ENCODE assay signal across 33 cellular contexts in the genomic region with DNA sequence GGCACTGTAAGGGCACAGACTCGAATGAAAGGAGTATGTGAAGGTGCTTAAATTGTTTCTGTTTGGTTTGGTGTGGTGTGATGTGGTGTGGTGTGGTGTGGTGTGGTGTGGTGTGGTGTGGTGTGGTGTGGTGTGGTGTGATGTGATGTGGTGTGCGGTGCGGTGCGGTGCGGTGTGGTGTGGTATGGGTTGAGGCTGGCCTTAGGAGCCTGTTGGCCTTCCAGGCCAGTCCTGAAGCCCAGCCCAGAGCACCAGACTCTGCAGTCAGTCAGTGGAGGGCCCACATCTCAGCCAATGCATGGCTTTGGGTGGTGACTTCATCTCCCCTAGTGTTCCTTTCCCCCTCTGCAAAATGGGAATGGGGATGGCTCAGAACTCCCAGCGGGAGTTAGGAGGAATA.
DNase-seq lines count a peak whose midpoint lies in the region; FAIRE-seq and TF ChIP-seq lines count a peak whose summit lies in the region.
"Had no signal": no experiment of that assay in that cellular context is flagged by ENCODE, and none has a peak within 500 bp of the region (broad histone marks: within the 10 kb centered on the region; RNA-seq: fewer than 3 reads in every experiment).

No MANE protein-coding gene starts in this region.

- H4K8ac ChIP-seq in neuronal stem cell (ENCODE audit: low read depth, low read length) = no peak overlapping the region

- no peak overlapping the region for H2BK120ac ChIP-seq in neuronal stem cell (ENCODE audit: low read depth, low read length)

- no peak overlapping the region for H2BK5ac ChIP-seq in neuronal stem cell (ENCODE audit: low read length)

- H3K9me3 ChIP-seq in neuronal stem cell (replicated peaks in 1 of 2; ENCODE audit: control insufficient read depth in 2 of 2, insufficient read depth in 1 of 2, low read depth in 1 of 2, low read length in 2 of 2) = no peaks in the 10 kb centered on the region
- H3K9me3 ChIP-seq: A549; BE2C; BLaER1; BLaER1 treated with 17β-estradiol and CSF1 and Interleukin-3, amounts not matched to agents 10 nM and 100 nM; Caco-2 had no signal

- no peaks in the 10 kb centered on the region for H3K79me1 ChIP-seq in neuronal stem cell (ENCODE audit: low read depth, low read length)

- no peak overlapping the region for H3K4me3 ChIP-seq in neuronal stem cell (ENCODE audit: low read length in 2 of 2)
- H3K4me3 ChIP-seq: A549; BLaER1; BLaER1 treated with 17β-estradiol and CSF1 and Interleukin-3, amounts not matched to agents 10 nM and 100 nM had no signal

- H3K27ac ChIP-seq in neuronal stem cell (replicated peaks; ENCODE audit: low read length) = no peak overlapping the region
- H3K27ac ChIP-seq: 22Rv1; A549; BLaER1; BLaER1 treated with 17β-estradiol and CSF1 and Interleukin-3, amounts not matched to agents 10 nM and 100 nM; C4-2B had no signal

- H3K14ac ChIP-seq in neuronal stem cell (ENCODE audit: low read length) = no peak overlapping the region

- FAIRE-seq in GM12892 (lab: Jason Lieb, UNC) = no peak
- FAIRE-seq: A204.1, A549, D721Med had no signal

- no peak overlapping the region for H3K18ac ChIP-seq in neuronal stem cell (ENCODE audit: low read length)

- H3K27me3 Mint-ChIP-seq in chondrocyte (ENCODE audit: low read depth) = no peaks in the 10 kb centered on the region

- H3K27me3 ChIP-seq in neuronal stem cell (ENCODE audit: control insufficient read depth in 3 of 3, insufficient read depth in 3 of 3, low read depth in 1 of 3, low read length in 3 of 3) = no peaks in the 10 kb centered on the region
- H3K27me3 ChIP-seq: BLaER1; BLaER1 treated with 17β-estradiol and CSF1 and Interleukin-3, amounts not matched to agents 10 nM and 100 nM had no signal

- no peak overlapping the region for H3K4me2 ChIP-seq in neuronal stem cell (ENCODE audit: insufficient read depth, low read length, poor library complexity, severe bottlenecking)
- H3K4me2 ChIP-seq: A549; BLaER1; BLaER1 treated with 17β-estradiol and CSF1 and Interleukin-3, amounts not matched to agents 10 nM and 100 nM had no signal

- TF ChIP-seq CTCF in chondrocyte (IDR thresholded peaks at IDR 0.05) = no peak

- WGBS in neuronal stem cell (ENCODE audit: extremely low coverage in 2 of 2, insufficient read length in 2 of 2, insufficient replicate concordance in 1 of 2), 2 donors = no CpG with 5 or more reads among the region's 6 CpGs

- H3K23ac ChIP-seq in neuronal stem cell (ENCODE audit: low read depth, low read length, poor library complexity) = peak overlapping the region; percentile 20

- no peaks in the 10 kb centered on the region for H3K4me1 ChIP-seq in neuronal stem cell (ENCODE audit: control insufficient read depth in 2 of 2, insufficient read depth in 1 of 2, low read depth in 1 of 2, low read length in 2 of 2)
- H3K4me1 ChIP-seq: A549; BE2C; BLaER1; BLaER1 treated with 17β-estradiol and CSF1 and Interleukin-3, amounts not matched to agents 10 nM and 100 nM; Caco-2 had no signal

- H2BK12ac ChIP-seq in neuronal stem cell (ENCODE audit: low read length) = no peak overlapping the region

- H3K36me3 ChIP-seq in neuronal stem cell (replicated peaks in 1 of 2; ENCODE audit: control insufficient read depth in 2 of 2, insufficient read depth in 2 of 2, low read length in 2 of 2) = no peaks in the 10 kb centered on the region
- H3K36me3 ChIP-seq: BE2C; BLaER1; BLaER1 treated with 17β-estradiol and CSF1 and Interleukin-3, amounts not matched to agents 10 nM and 100 nM had no signal

- H2AFZ ChIP-seq in neuronal stem cell (ENCODE audit: low read length) = no peak overlapping the region

- no peak overlapping the region for H3K4ac ChIP-seq in neuronal stem cell (ENCODE audit: low read length)

- no peak for TF ChIP-seq POLR2A in GM12892 (IDR thresholded peaks at IDR 0.05; ENCODE audit: low read depth, low read length)

- H3K4me3 Mint-ChIP-seq in chondrocyte (ENCODE audit: unreplicated experiment) = no peak overlapping the region
- H3K4me3 Mint-ChIP-seq: B cell; CD14-positive monocyte; CD4-positive, alpha-beta memory T cell; CD4-positive, alpha-beta T cell; CD4-positive, CD25-positive, alpha-beta regulatory T cell; CD8-positive, alpha-beta memory T cell; CD8-positive, alpha-beta T cell had no signal

- H3K36me3 Mint-ChIP-seq in chondrocyte (ENCODE audit: low read depth) = no peaks in the 10 kb centered on the region
- H3K36me3 Mint-ChIP-seq: CD14-positive monocyte; CD4-positive, alpha-beta memory T cell; CD4-positive, CD25-positive, alpha-beta regulatory T cell; CD8-positive, alpha-beta T cell had no signal

- peaks cover 2% of the 10 kb centered on the region for H3K9me3 Mint-ChIP-seq in chondrocyte (ENCODE audit: low read depth)
- H3K9me3 Mint-ChIP-seq: CD4-positive, alpha-beta T cell; CD8-positive, alpha-beta T cell had no signal

- DNase-seq in chondrocyte (ENCODE audit: low spot score) (peak; percentile 60), neuronal stem cell (ENCODE audit: low spot score) (no peak), GM12892 (ENCODE audit: insufficient read length) (no peak), NCI-H2227 treated with DMSO at 0.1 percent for 48 hours (lab: John Stamatoyannopoulos, UW) (no peak)
- DNase-seq: 8988T; ACHN; AML-193; BE2C; C1 segment of cervical spinal cord; Caco-2; Calu3; CD4-positive, alpha-beta memory T cell; CD4-positive, alpha-beta T cell; CD4-positive, CD25-positive, alpha-beta regulatory T cell; CD8-positive, alpha-beta memory T cell; CD8-positive, alpha-beta T cell; COR-L47; DMS 273 treated with DMSO at 0.1 percent for 48 hours; DMS153; DMS53; DMS79; DMS79 treated with DMSO at 0.1 percent for 48 hours; DND-41; EL had no signal

- no peak overlapping the region for H3K9ac ChIP-seq in neuronal stem cell (ENCODE audit: low read depth, low read length, poor library complexity)
- H3K9ac ChIP-seq: BLaER1; BLaER1 treated with 17β-estradiol and CSF1 and Interleukin-3, amounts not matched to agents 10 nM and 100 nM had no signal

- no peak overlapping the region for H2AK5ac ChIP-seq in neuronal stem cell (ENCODE audit: low read depth, low read length)

- no peak overlapping the region for H2BK15ac ChIP-seq in neuronal stem cell (ENCODE audit: low read length)

- no peak overlapping the region for H3K27ac Mint-ChIP-seq in chondrocyte (ENCODE audit: unreplicated experiment)
- H3K27ac Mint-ChIP-seq: B cell; CD14-positive monocyte; CD4-positive, alpha-beta memory T cell; CD4-positive, alpha-beta T cell; CD4-positive, CD25-positive, alpha-beta regulatory T cell; CD8-positive, alpha-beta memory T cell; CD8-positive, alpha-beta T cell had no signal

- H3K4me1 Mint-ChIP-seq in chondrocyte (ENCODE audit: low read depth) = peaks cover 9% of the 10 kb centered on the region
- H3K4me1 Mint-ChIP-seq: B cell; CD14-positive monocyte; CD4-positive, alpha-beta memory T cell; CD4-positive, CD25-positive, alpha-beta regulatory T cell; CD8-positive, alpha-beta memory T cell had no signal

- no peak overlapping the region for H4K91ac ChIP-seq in neuronal stem cell (ENCODE audit: low read depth, low read length, poor library complexity)
